8 cellular contexts compared by ENCODE assay signal in genomic region chr11:57458410-57459111, GRCh38. TPM values are rescaled to one million over a fixed set of nuclear protein-coding genes. Genes with fewer than 3 reads are reported as not detected.
DNase-seq lines count a peak whose midpoint lies in the region; ATAC-seq and TF ChIP-seq lines count a peak whose summit lies in the region.

No MANE protein-coding gene starts in this region.

- H3K4me2 ChIP-seq in hepatocyte = peak overlapping the region; percentile 90

- in situ Hi-C loops in GM13976 (cut with MboI; ENCODE audit: low sequenced_read_pairs, unreplicated experiment) = no loop called here
- in situ Hi-C loops in gastrocnemius medialis (cut with MboI; ENCODE audit: low sequenced_read_pairs in 4 of 4) = loop anchor here (5.0 to 25.0 kb wide), 5 partner anchors 69 to 1054 kb away; partner anchors contain the start of genes YPEL4 (in 3 of the 4) and OR5B21 (in 1 of the 4)

- H3K4me1 ChIP-seq in A673 (ENCODE audit: insufficient read depth, low read length, poor library complexity, severe bottlenecking) = peaks cover 27% of the 10 kb centered on the region
- H3K4me1 ChIP-seq in hepatocyte (ENCODE audit: insufficient read depth) = peaks cover 29% of the 10 kb centered on the region
- H3K4me1 ChIP-seq in gastrocnemius medialis = peaks cover 21 to 30% of the 10 kb centered on the region in 2 donors

- H3K27me3 ChIP-seq in A673 (replicated peaks; ENCODE audit: insufficient read depth, low read depth, low read length, poor library complexity) = peaks cover 21% of the 10 kb centered on the region
- peaks cover 59% of the 10 kb centered on the region for H3K27me3 ChIP-seq in hepatocyte
- peaks cover 22 to 42% (median 33%) of the 10 kb centered on the region in 3 donors for H3K27me3 ChIP-seq in gastrocnemius medialis

- DNase-seq in A673 (ENCODE audit: low spot score) (peak; percentile 79), GM13976 (ENCODE audit: low spot score) (peak; percentile 72), OCI-M1 (lab: John Stamatoyannopoulos, UW) (peak; percentile 78), hepatocyte (ENCODE audit: low spot score) (peak; percentile 67), gastrocnemius medialis (no peak)
- peak in 1 of 2 donors; percentile 68 for DNase-seq in activated naive CD4-positive, alpha-beta T cell treated with anti-CD3 and anti-CD28 coated beads, Interleukin-2, amount 50 U/mL, for 72 hours (ENCODE audit: low spot score in 2 of 2)

- no TSS peak for BruUV-seq in A673 (replicated peaks; lab: Mats Ljungman, UMichigan)

- intact Hi-C loops in A673 (cut with micrococcal nuclease; ENCODE audit: unreplicated experiment) = loop anchor here (1.0 to 5.0 kb wide), 3 partner anchors 22 to 344 kb away; no protein-coding TSS in a partner anchor
- intact Hi-C loops in gastrocnemius medialis (cut with DNase I; ENCODE audit: low total_unique reads) = loop anchor here (2.0 to 10.0 kb wide), 4 partner anchors 18 to 1056 kb away; partner anchors contain the start of gene UBE2L6

- TF ChIP-seq CTCF in A673 (conservative IDR thresholded peaks at IDR 0.05; ENCODE audit: low read depth, low read length) (peak; percentile 99), GM13976 (IDR thresholded peaks at IDR 0.05; ENCODE audit: borderline replicate concordance, control extremely low read depth, extremely low read depth, insufficient read depth, missing control alignments) (peak; percentile 65), hepatocyte (IDR thresholded peaks at IDR 0.05; ENCODE audit: poor library complexity) (peak; percentile 90), gastrocnemius medialis (IDR thresholded peaks at IDR 0.05 in 4 of 5, conservative IDR thresholded peaks at IDR 0.05 in 1 of 5) (peak; percentile 70 to 90 (median 80))

- POLR2A ChIA-PET in A673 (lab: Charles Lee; ENCODE audit: low non-redundant PET) = interaction anchor here (0.6 kb wide), 2 partner anchors 56 to 180 kb away, joined by 5 read pairs; no protein-coding TSS in a partner anchor

- H3K27ac ChIP-seq in A673 (ENCODE audit: low read depth, low read length, poor library complexity, severe bottlenecking) (no peak overlapping the region), hepatocyte (no peak overlapping the region), gastrocnemius medialis (no peak overlapping the region)

- no peaks in the 10 kb centered on the region for H3K36me3 Mint-ChIP-seq in activated naive CD4-positive, alpha-beta T cell treated with anti-CD3 and anti-CD28 coated beads, Interleukin-2, amount 50 U/mL, for 72 hours

- no peaks in the 10 kb centered on the region for H3K36me3 ChIP-seq in A673 (ENCODE audit: insufficient read depth, low read length, poor library complexity, severe bottlenecking)
- no peaks in the 10 kb centered on the region for H3K36me3 ChIP-seq in hepatocyte (replicated peaks; ENCODE audit: insufficient read depth, low read depth)
- no peaks in the 10 kb centered on the region for H3K36me3 ChIP-seq in gastrocnemius medialis

- CTCF ChIA-PET in A673 (lab: Charles Lee) = interaction anchor here (0.6 to 2.5 kb wide), 18 partner anchors 15 to 1054 kb away, joined by 3 to 21 read pairs (median 4); partner anchors contain the start of gene SLC43A1

- peak; percentile 23 to 27 for ATAC-seq in activated naive CD4-positive, alpha-beta T cell treated with anti-CD3 and anti-CD28 coated beads, Interleukin-2, amount 50 U/mL, for 72 hours
- ATAC-seq in gastrocnemius medialis = peak; percentile 42 to 63
- no peak for ATAC-seq in GM18861 (IDR thresholded peaks at IDR 0.05; ENCODE audit: unreplicated experiment)
- no peak for ATAC-seq in HG02884 (IDR thresholded peaks at IDR 0.05; ENCODE audit: unreplicated experiment)

- no peaks in the 10 kb centered on the region for H3K9me3 ChIP-seq in A673 (ENCODE audit: low read depth, low read length, poor library complexity, severe bottlenecking)
- H3K9me3 ChIP-seq in hepatocyte (ENCODE audit: low read depth) = no peaks in the 10 kb centered on the region
- no peaks in the 10 kb centered on the region for H3K9me3 ChIP-seq in gastrocnemius medialis

- peak overlapping the region; percentile 59 for H3K4me3 ChIP-seq in A673 (ENCODE audit: low read depth, low read length, poor library complexity, severe bottlenecking)
- H3K4me3 ChIP-seq in hepatocyte = peak overlapping the region; percentile 24
- peak overlapping the region; percentile 46 to 63 (median 54) for H3K4me3 ChIP-seq in gastrocnemius medialis

- no peak for TF ChIP-seq POLR2A in gastrocnemius medialis (IDR thresholded peaks at IDR 0.05)

- H3K27ac Mint-ChIP-seq in activated naive CD4-positive, alpha-beta T cell treated with anti-CD3 and anti-CD28 coated beads, Interleukin-2, amount 50 U/mL, for 72 hours = peak overlapping the region; percentile 2 to 57

- peak overlapping the region; percentile 77 for H2AFZ ChIP-seq in hepatocyte

- no peaks in the 10 kb centered on the region for H3K9me2 ChIP-seq in hepatocyte (replicated peaks; ENCODE audit: insufficient read depth)

- H3K79me2 ChIP-seq in hepatocyte = no peaks in the 10 kb centered on the region

- WGBS in hepatocyte (ENCODE audit: low lambda C conversion rate, missing lambda C conversion rate) = 0% methylated on average over 12 of the region's 41 CpGs

- no peaks in the 10 kb centered on the region for H3K9me3 Mint-ChIP-seq in activated naive CD4-positive, alpha-beta T cell treated with anti-CD3 and anti-CD28 coated beads, Interleukin-2, amount 50 U/mL, for 72 hours

- no peaks in the 10 kb centered on the region for H4K20me1 ChIP-seq in hepatocyte (ENCODE audit: insufficient read depth, poor library complexity, severe bottlenecking)

RNA-seq across cellular contexts. Expression of gene RTN4RL2, which starts 1.8 kb away (rescaled TPM):
- total RNA-seq in A673 (2021) (5.2 and 7.0 TPM in 2 replicates), hepatocyte (1.4 and 2.4 TPM in 2 replicates), gastrocnemius medialis (1 to 10 TPM in 1 of 4 donors, under 1 TPM in 3; 0.13 to 2.8 (median 0.77) TPM)
- 1 to 10 TPM in 1 of 2 donors, not detected in 1; 1.4 TPM for total RNA-seq in activated naive CD4-positive, alpha-beta T cell treated with anti-CD3 and anti-CD28 coated beads, Interleukin-2, amount 50 U/mL, for 72 hours
- 5.8 and 10.6 TPM in 2 replicates for polyA plus RNA-seq in hepatocyte

RNA-seq across cellular contexts. Expression of gene SLC43A3, which starts 31.6 kb away (rescaled TPM):
- total RNA-seq in A673 (2021) (89.1 and 142 TPM in 2 replicates), hepatocyte (10.5 and 19.3 TPM in 2 replicates), gastrocnemius medialis (10 to 100 TPM; 13.9 to 22.5 (median 20.3) TPM)
- 100 to 1,000 TPM in 1 of 2 donors, 10 to 100 TPM in 1; 68.9 to 247 TPM for total RNA-seq in activated naive CD4-positive, alpha-beta T cell treated with anti-CD3 and anti-CD28 coated beads, Interleukin-2, amount 50 U/mL, for 72 hours
- 13.5 and 20.7 TPM in 2 replicates for polyA plus RNA-seq in hepatocyte

RNA-seq across cellular contexts. Expression of gene SLC43A1, which starts 56.9 kb away (rescaled TPM):
- total RNA-seq in A673 (2021) (18.4 and 20.5 TPM in 2 replicates), hepatocyte (40.4 and 42.2 TPM in 2 replicates), gastrocnemius medialis (10 to 100 TPM in 3 of 4 donors, 1 to 10 TPM in 1; 7.4 to 35.1 (median 15.8) TPM)
- total RNA-seq in activated naive CD4-positive, alpha-beta T cell treated with anti-CD3 and anti-CD28 coated beads, Interleukin-2, amount 50 U/mL, for 72 hours = 10 to 100 TPM; 11.4 to 26.0 TPM
- 23.4 and 39.5 TPM in 2 replicates for polyA plus RNA-seq in hepatocyte

Comparison
In these comparisons a context has a peak if more than half of its experiments do, and no peak if none do; other contexts are left out.
1. DNase-seq: peak in A673 (single experiment), GM13976 (single experiment), OCI-M1 (single experiment) and hepatocyte (single experiment); none in gastrocnemius medialis (0 of 2).
2. ATAC-seq: peak in activated naive CD4-positive, alpha-beta T cell treated with anti-CD3 and anti-CD28 coated beads, Interleukin-2, amount 50 U/mL, for 72 hours (2 of 2) and gastrocnemius medialis (2 of 2); none in GM18861 (single experiment) and HG02884 (single experiment).
3. Peak in every context shown above with its lines, with median percentiles within 50 percentile points of each other: H3K4me3 ChIP-seq and CTCF ChIP-seq.